Comparison of ENCODE assay signal across 8 cellular contexts in genomic region chr5:181260720-181261319, GRCh38. TPM values are rescaled to one million over a fixed set of nuclear protein-coding genes. Genes with fewer than 3 reads are reported as not detected.
DNase-seq lines count a peak whose midpoint lies in the region; ATAC-seq, FAIRE-seq and TF ChIP-seq lines count a peak whose summit lies in the region.

Gene TRIM52 (minus strand): TSS chr5:181261143. CDS start chr5:181260813, 330 bp downstream.

- H3K4me3 Mint-ChIP-seq in activated naive CD8-positive, alpha-beta T cell treated with anti-CD3 and anti-CD28 coated beads, Interleukin-2, amount 50 U/mL, for 24 hours = peak within 1 kb of the TSS; percentile 97

- H3K4me3 ChIP-seq in GM12875 (ENCODE audit: low read depth, low read length) = peak within 1 kb of the TSS; percentile 88

- H3K4me1 Mint-ChIP-seq in activated naive CD8-positive, alpha-beta T cell treated with anti-CD3 and anti-CD28 coated beads, Interleukin-2, amount 50 U/mL, for 24 hours = peaks cover 40% of the 10 kb centered on the region

- no peaks in the 10 kb centered on the region for H3K27me3 Mint-ChIP-seq in activated naive CD8-positive, alpha-beta T cell treated with anti-CD3 and anti-CD28 coated beads, Interleukin-2, amount 50 U/mL, for 24 hours

- H3K9me3 Mint-ChIP-seq in activated naive CD8-positive, alpha-beta T cell treated with anti-CD3 and anti-CD28 coated beads, Interleukin-2, amount 50 U/mL, for 24 hours = no peaks in the 10 kb centered on the region

- DNase-seq in RCC 7860 (ENCODE audit: low spot score) = peak; percentile 82
- peak; percentile 90 for DNase-seq in activated naive CD8-positive, alpha-beta T cell treated with anti-CD3 and anti-CD28 coated beads, Interleukin-2, amount 50 U/mL, for 24 hours
- peak; percentile 95 for DNase-seq in left ventricle myocardium superior
- DNase-seq in retina = peak; percentile 98
- DNase-seq in NCI-H1092 treated with DMSO at 0.1 percent for 48 hours (lab: John Stamatoyannopoulos, UW) = no peak
- no peak for DNase-seq in NCI-H446 treated with DMSO at 0.1 percent for 48 hours (lab: John Stamatoyannopoulos, UW)

- no peak for FAIRE-seq in RCC 7860 (lab: Jason Lieb, UNC)

- ATAC-seq in HG02759 (IDR thresholded peaks at IDR 0.05; ENCODE audit: unreplicated experiment) (peak; percentile 85), left ventricle myocardium superior (peak; percentile 92)
- peak; percentile 90 for ATAC-seq in activated naive CD8-positive, alpha-beta T cell treated with anti-CD3 and anti-CD28 coated beads, Interleukin-2, amount 50 U/mL, for 24 hours

- H3K36me3 Mint-ChIP-seq in activated naive CD8-positive, alpha-beta T cell treated with anti-CD3 and anti-CD28 coated beads, Interleukin-2, amount 50 U/mL, for 24 hours (ENCODE audit: low read depth) = peaks cover 28% of the 10 kb centered on the region

- peak within 1 kb of the TSS; percentile 97 for H3K27ac Mint-ChIP-seq in activated naive CD8-positive, alpha-beta T cell treated with anti-CD3 and anti-CD28 coated beads, Interleukin-2, amount 50 U/mL, for 24 hours

- intact Hi-C loops in left ventricle myocardium superior (cut with micrococcal nuclease) = no loop called here

- TF ChIP-seq CTCF in GM12875 (IDR thresholded peaks at IDR 0.05; ENCODE audit: borderline replicate concordance, insufficient read depth, low read depth, low read length) = no peak

RNA-seq across cellular contexts. Expression of gene TRIM52, which starts in this region (rescaled TPM):
- total RNA-seq in left ventricle myocardium superior = 10.0 TPM

Comparison
In these comparisons a context has a peak if more than half of its experiments do, and no peak if none do; other contexts are left out.
1. DNase-seq: peak in RCC 7860 (single experiment), activated naive CD8-positive, alpha-beta T cell treated with anti-CD3 and anti-CD28 coated beads, Interleukin-2, amount 50 U/mL, for 24 hours (single experiment), left ventricle myocardium superior (single experiment) and retina (single experiment); none in NCI-H1092 treated with DMSO at 0.1 percent for 48 hours (single experiment) and NCI-H446 treated with DMSO at 0.1 percent for 48 hours (single experiment).
2. Peak in every context shown above with its lines, with median percentiles within 50 percentile points of each other: ATAC-seq.